Comparison of ENCODE assay signal across 22 cellular contexts in genomic region chr9:136609838-136610311, GRCh38. TPM values are rescaled to one million over a fixed set of nuclear protein-coding genes. Genes with fewer than 3 reads are reported as not detected.
A peak's percentile ranks its signal among the peaks of the same experiment; 100 is the strongest.
DNase-seq lines count a peak whose midpoint lies in the region; ATAC-seq and TF ChIP-seq lines count a peak whose summit lies in the region.
"Had no signal": no experiment of that assay in that cellular context is flagged by ENCODE, and none has a peak within 500 bp of the region (broad histone marks: within the 10 kb centered on the region; RNA-seq: fewer than 3 reads in every experiment).

No MANE protein-coding gene starts in this region.

- POLR2A ChIA-PET in HEK293 (lab: Yijun Ruan, JAX) = no interaction called here

- intact Hi-C loops in left colon (cut with DNase I, micrococcal nuclease) = no loop called here

- peak; percentile 67 for DNase-seq in COR-L47 (lab: John Stamatoyannopoulos, UW)
- DNase-seq in NCI-H345 treated with DMSO at 0.1 percent for 48 hours (lab: John Stamatoyannopoulos, UW; ENCODE audit: unreplicated experiment) = peak; percentile 21
- DNase-seq in left lobe of liver (ENCODE audit: low spot score) = no peak
- DNase-seq in left colon = no peak
- DNase-seq in SW 1271 (lab: John Stamatoyannopoulos, UW) = no peak
- DNase-seq: activated naive CD4-positive, alpha-beta T cell treated with Interleukin-2 at 50 U/mL for 16 hours; activated T-cell treated with anti-CD3 and anti-CD28 coated beads, Interleukin-2, amount 50 U/mL, for 48 hours; amygdala; CD8-positive, alpha-beta T cell; KG1; kidney; mammary epithelial cell; NCI-H2081 treated with DMSO at 0.1 percent for 48 hours; occipital lobe; SJCRH30; stimulated activated CD4-positive, alpha-beta T cell treated with anti-CD3 and anti-CD28 coated beads, Interleukin-2, amount 100 ng/mL, for 48 hours; stimulated activated naive B cell treated with anti-CD40 and anti-IgM and Interleukin-4, amounts not matched to agents 10 μg/mL and 1 μg/mL and 100 μg/mL, for 72 hours had no signal

- no peaks in the 10 kb centered on the region for H3K4me1 ChIP-seq in HEK293 (ENCODE audit: control insufficient read depth, insufficient read depth, low read length)

- H3K27ac ChIP-seq in HEK293 (ENCODE audit: extremely low read depth, low read depth, low read length) = no peak overlapping the region
- H3K27ac ChIP-seq: coronary artery, SJCRH30, testis had no signal

- CTCF ChIA-PET in HEK293 (lab: Yijun Ruan, JAX) = no interaction called here

- TF ChIP-seq CTCF in HEK293 (tag by site-specific recombination; IDR thresholded peaks at IDR 0.05) = no peak

- H3K4me3 ChIP-seq in HEK293 (ENCODE audit: low read depth, low read length) = no peak overlapping the region
- H3K4me3 ChIP-seq: coronary artery, SJCRH30, smooth muscle cell, testis had no signal

- peak; percentile 4 for ATAC-seq in left lobe of liver
- ATAC-seq in HG02678 (IDR thresholded peaks at IDR 0.05; ENCODE audit: unreplicated experiment) = no peak
- no peak for ATAC-seq in left colon
- ATAC-seq: CD8-positive, alpha-beta T cell; stimulated activated naive B cell treated with anti-CD40 and anti-IgM and Interleukin-4, amounts not matched to agents 10 μg/mL and 1 μg/mL and 100 μg/mL, for 72 hours had no signal

- H3K9me3 ChIP-seq in HEK293 (ENCODE audit: control insufficient read depth, insufficient read depth, low read depth, low read length) = no peaks in the 10 kb centered on the region
- H3K9me3 ChIP-seq: SJCRH30, testis had no signal

- H3K36me3 ChIP-seq in HEK293 (ENCODE audit: control insufficient read depth in 2 of 2, insufficient read depth in 1 of 2, low read length in 2 of 2) = no peaks in the 10 kb centered on the region
- H3K36me3 ChIP-seq: SJCRH30 had no signal

TF ChIP-seq in HEK293, 187 proteins besides CTCF, POLR2A, EP300 and RAD21:
- TF ChIP-seq PRDM4 (tag by site-specific recombination; IDR thresholded peaks at IDR 0.05) (peak; percentile 98), GLIS2 (tag by site-specific recombination; IDR thresholded peaks at IDR 0.05) (0 out of 2 replicates have a peak, but pooled peaks have one; percentile 7), ZIC2 (tag by site-specific recombination; IDR thresholded peaks at IDR 0.05) (peak; percentile 65), ZNF600 (tag by site-specific recombination; IDR thresholded peaks at IDR 0.05) (0 out of 2 replicates have a peak, but pooled peaks have one; percentile 40), GLIS1 (tag by site-specific recombination; IDR thresholded peaks at IDR 0.05) (peak; percentile 43; the same call in 1 of the 2 replicates), HIC1 (tag by site-specific recombination; IDR thresholded peaks at IDR 0.05) (0 out of 2 replicates have a peak, but pooled peaks have one; percentile 33), ZBTB49 (tag by site-specific recombination; IDR thresholded peaks at IDR 0.05; ENCODE audit: low read depth) (no peak), PRDM10 (tag by site-specific recombination; IDR thresholded peaks at IDR 0.05) (peak; percentile 70), ZBTB8A (tag by site-specific recombination; IDR thresholded peaks at IDR 0.05) (peak; percentile 54), ZNF561 (tag by site-specific recombination; IDR thresholded peaks at IDR 0.05; ENCODE audit: borderline replicate concordance) (no peak), ZNF76 (tag by site-specific recombination; IDR thresholded peaks at IDR 0.05; ENCODE audit: borderline replicate concordance, low read depth) (no peak)

RNA-seq across cellular contexts. Expression of gene EGFL7, which starts 52.8 kb away (rescaled TPM):
- total RNA-seq in left lobe of liver = 42.3 TPM
- total RNA-seq in left colon = 10 to 100 TPM; 14.3 to 17.2 TPM
- total RNA-seq: CD8-positive, alpha-beta T cell had no signal

Comparison
In these comparisons a context has a peak if more than half of its experiments do, and no peak if none do; other contexts are left out.
1. DNase-seq: peak in COR-L47 (single experiment) and NCI-H345 treated with DMSO at 0.1 percent for 48 hours (single experiment); none in left lobe of liver (single experiment), left colon (0 of 2) and SW 1271 (0 of 2).